Comparison of ENCODE assay signal across 17 cellular contexts in genomic region chrX:154365997-154366665, GRCh38. TPM values are rescaled to one million over a fixed set of nuclear protein-coding genes. Genes with fewer than 3 reads are reported as not detected.
DNase-seq lines count a peak whose midpoint lies in the region; ATAC-seq and TF ChIP-seq lines count a peak whose summit lies in the region.
"Had no signal": no experiment of that assay in that cellular context is flagged by ENCODE, and none has a peak within 500 bp of the region (broad histone marks: within the 10 kb centered on the region; RNA-seq: fewer than 3 reads in every experiment).

No MANE protein-coding gene starts in this region.

- DNase-seq in breast epithelium (ENCODE audit: low spot score in 2 of 2), result no peak
- DNase-seq in MCF 10A (ENCODE audit: unreplicated experiment), result no peak
- DNase-seq in mesenchymal stem cell, result no peak
- DNase-seq in thoracic aorta (ENCODE audit: low spot score), result no peak
- no peak for DNase-seq in smooth muscle cell (lab: John Stamatoyannopoulos, UW; ENCODE audit: unreplicated experiment)
- no peak for DNase-seq in LoVo (ENCODE audit: low spot score)
- DNase-seq: ACHN; activated CD4-positive, alpha-beta T cell treated with anti-CD3 and anti-CD28 coated beads, Interleukin-2, amount 50 U/mL, for 48 hours; activated naive CD4-positive, alpha-beta T cell treated with anti-CD3 and anti-CD28 coated beads, Interleukin-2, amount 50 U/mL, for 16 hours; NCI-H187 treated with DMSO at 0.1 percent for 48 hours; NCI-H748 treated with DMSO at 0.1 percent for 48 hours; RPMI8226; small intestine; T1000 had no signal

- CTCF ChIA-PET in MCF 10A (lab: Yijun Ruan, JAX), result interaction anchor here (0.6 to 1.1 kb wide), 2 partner anchors 8 to 57 kb away, joined by 3 read pairs; no protein-coding TSS in a partner anchor

- H3K23ac ChIP-seq in mesenchymal stem cell (ENCODE audit: low read length in 2 of 2), result no peak overlapping the region

- H3K4me1 ChIP-seq in breast epithelium, result no peaks in the 10 kb centered on the region
- peaks cover 45% of the 10 kb centered on the region for H3K4me1 ChIP-seq in mesenchymal stem cell (ENCODE audit: control insufficient read depth, insufficient read depth, low read depth, low read length)
- peaks cover 11 to 55% of the 10 kb centered on the region in 2 donors for H3K4me1 ChIP-seq in thoracic aorta (ENCODE audit: control insufficient read depth in 1 of 2, low read depth in 2 of 2)
- H3K4me1 ChIP-seq in smooth muscle cell (ENCODE audit: low read depth), result no peaks in the 10 kb centered on the region

- no peak for TF ChIP-seq POLR2A in breast epithelium (IDR thresholded peaks at IDR 0.05)

- H3K14ac ChIP-seq in mesenchymal stem cell (ENCODE audit: low read length in 2 of 2), result no peak overlapping the region

- H3K4me2 ChIP-seq in mesenchymal stem cell (ENCODE audit: low read length, poor library complexity, severe bottlenecking) (no peak overlapping the region), smooth muscle cell (no peak overlapping the region)

- H4K8ac ChIP-seq in mesenchymal stem cell (ENCODE audit: low read length), result no peak overlapping the region

- no TSS peak for BruUV-seq in MCF 10A (replicated peaks; lab: Mats Ljungman, UMichigan)

- no peak overlapping the region for H2BK15ac ChIP-seq in mesenchymal stem cell (ENCODE audit: low read depth, poor library complexity, severe bottlenecking)

- H3K79me2 ChIP-seq in smooth muscle cell (ENCODE audit: low read depth), result peaks cover 58% of the 10 kb centered on the region

- peaks cover 92% of the 10 kb centered on the region for H4K20me1 ChIP-seq in smooth muscle cell (ENCODE audit: low read depth)

- no peak overlapping the region for H2BK120ac ChIP-seq in mesenchymal stem cell (ENCODE audit: low read depth, low read length)

- no peak overlapping the region for H2AFZ ChIP-seq in mesenchymal stem cell (ENCODE audit: low read depth, low read length)
- H2AFZ ChIP-seq in smooth muscle cell (ENCODE audit: low read depth), result no peak overlapping the region

- H3K9me3 ChIP-seq in breast epithelium (no peaks in the 10 kb centered on the region), mesenchymal stem cell (ENCODE audit: control insufficient read depth, low read length) (no peaks in the 10 kb centered on the region), thoracic aorta (no peaks in the 10 kb centered on the region), smooth muscle cell (replicated peaks; ENCODE audit: low read depth) (no peaks in the 10 kb centered on the region)

- H3K27ac ChIP-seq in breast epithelium (peak overlapping the region; percentile 91 to 97), angular gyrus (ENCODE audit: low read depth, low read length) (peak overlapping the region; percentile 80), mesenchymal stem cell (ENCODE audit: low read length, poor library complexity, severe bottlenecking) (peak overlapping the region; percentile 61), thoracic aorta (peak overlapping the region; percentile 92 to 97), smooth muscle cell (ENCODE audit: low read depth) (no peak overlapping the region)

- no peak overlapping the region for H3K4me3 Mint-ChIP-seq in MCF 10A (ENCODE audit: unreplicated experiment)

- POLR2A ChIA-PET in MCF 10A (lab: Yijun Ruan, JAX), result interaction anchor here (0.6 to 0.7 kb wide), 2 partner anchors 38 to 44 kb away, joined by 3 read pairs; no protein-coding TSS in a partner anchor

- no peak overlapping the region for H2BK5ac ChIP-seq in mesenchymal stem cell (ENCODE audit: low read depth, low read length, poor library complexity, severe bottlenecking)

- peaks cover 0 to 3% of the 10 kb centered on the region in 2 donors for H3K27me3 ChIP-seq in breast epithelium
- H3K27me3 ChIP-seq in mesenchymal stem cell (ENCODE audit: control insufficient read depth in 1 of 2, insufficient read depth in 1 of 2, low read length in 2 of 2), result no peaks in the 10 kb centered on the region
- no peaks in the 10 kb centered on the region for H3K27me3 ChIP-seq in thoracic aorta (replicated peaks; ENCODE audit: insufficient read depth)
- no peaks in the 10 kb centered on the region for H3K27me3 ChIP-seq in smooth muscle cell (ENCODE audit: low read depth)

- peaks cover 6% of the 10 kb centered on the region for H3F3A ChIP-seq in smooth muscle cell (ENCODE audit: low read depth)

- H3K4me1 Mint-ChIP-seq in MCF 10A (ENCODE audit: insufficient read depth, unreplicated experiment), result peaks cover 8% of the 10 kb centered on the region
- H3K4me1 Mint-ChIP-seq: nephron had no signal

- WGBS in mesenchymal stem cell, result 92% methylated on average over 31 of the region's 32 CpGs
- 92% methylated on average over 24 of the region's 32 CpGs for WGBS in smooth muscle cell (ENCODE audit: low lambda C conversion rate)

- H3K4me3 ChIP-seq in breast epithelium (no peak overlapping the region), mesenchymal stem cell (ENCODE audit: insufficient read depth in 1 of 2, low read depth in 1 of 2, low read length in 2 of 2) (no peak overlapping the region), thoracic aorta (peak overlapping the region; percentile 83), smooth muscle cell (no peak overlapping the region)

- H2AK5ac ChIP-seq in mesenchymal stem cell (ENCODE audit: low read length, severe bottlenecking), result no peak overlapping the region

- H3K27ac Mint-ChIP-seq in MCF 10A (ENCODE audit: low read depth, unreplicated experiment), result no peak overlapping the region
- H3K27ac Mint-ChIP-seq: nephron had no signal

- TF ChIP-seq CTCF in breast epithelium (IDR thresholded peaks at IDR 0.05), result no peak
- TF ChIP-seq CTCF in MCF 10A (IDR thresholded peaks at IDR 0.05; ENCODE audit: unreplicated experiment), result no peak
- no peak for TF ChIP-seq CTCF in thoracic aorta (IDR thresholded peaks at IDR 0.05)
- TF ChIP-seq CTCF in smooth muscle cell (IDR thresholded peaks at IDR 0.05; ENCODE audit: borderline replicate concordance, insufficient read depth, poor library complexity, severe bottlenecking), result no peak

- peaks cover 61% of the 10 kb centered on the region for H3K36me3 Mint-ChIP-seq in MCF 10A (ENCODE audit: insufficient read depth, unreplicated experiment)

- H3K4ac ChIP-seq in mesenchymal stem cell (ENCODE audit: low read depth in 1 of 2, low read length in 2 of 2), result no peak overlapping the region

- intact Hi-C loops in breast epithelium (cut with DNase I; ENCODE audit: low total_unique reads), result no loop called here
- intact Hi-C loops in MCF 10A (cut with micrococcal nuclease), result no loop called here

- no peaks in the 10 kb centered on the region for H3K9me3 Mint-ChIP-seq in MCF 10A (ENCODE audit: unreplicated experiment)

- no peaks in the 10 kb centered on the region for H3K79me1 ChIP-seq in mesenchymal stem cell (replicated peaks; ENCODE audit: low read length, poor library complexity, severe bottlenecking)

- ATAC-seq in thoracic aorta (ENCODE audit: insufficient number of reproducible peaks, low FRiP score, low read depth), result no peak
- no peak for ATAC-seq in activated CD4-positive, CD25-positive, alpha-beta regulatory T cell treated with anti-CD3 and anti-CD28 coated beads, Interleukin-2, amount 50 U/mL, for 24 hours

- H3K27me3 Mint-ChIP-seq in MCF 10A (ENCODE audit: insufficient read depth, unreplicated experiment), result no peaks in the 10 kb centered on the region

- H3K36me3 ChIP-seq in breast epithelium (no peaks in the 10 kb centered on the region), mesenchymal stem cell (ENCODE audit: control insufficient read depth in 1 of 2, insufficient read depth in 2 of 2, low read depth in 1 of 2, low read length in 2 of 2) (peaks cover 62 to 80% of the 10 kb centered on the region in 2 experiments), thoracic aorta (peaks cover 77% of the 10 kb centered on the region), smooth muscle cell (ENCODE audit: low read depth) (no peaks in the 10 kb centered on the region)

- H4K91ac ChIP-seq in mesenchymal stem cell (ENCODE audit: low read length), result no peak overlapping the region

- H2BK12ac ChIP-seq in mesenchymal stem cell (ENCODE audit: low read length in 2 of 2), result peak overlapping the region in 1 of 2 experiments; percentile 59

- H3K18ac ChIP-seq in mesenchymal stem cell (ENCODE audit: low read depth in 1 of 2, low read length in 2 of 2), result no peak overlapping the region

- H3K9ac ChIP-seq in mesenchymal stem cell (ENCODE audit: low read length), result peak overlapping the region; percentile 49
- H3K9ac ChIP-seq in smooth muscle cell (ENCODE audit: low read depth), result no peak overlapping the region

RNA-seq across cellular contexts. Expression of gene FLNA, which starts 8.3 kb away (rescaled TPM):
- total RNA-seq in breast epithelium (100 to 1,000 TPM; 416 to 675 (median 622) TPM), MCF 10A (2022) (1,218 and 1,231 TPM in 2 replicates), thoracic aorta (over 10,000 TPM in 1 of 2 donors, 1,000 to 10,000 TPM in 1; 5,928 to 11,236 TPM), smooth muscle cell (807 and 860 TPM in 2 replicates)
- 667 TPM for polyA plus RNA-seq in mesenchymal stem cell (2013, experiment 1 of 2)
- polyA plus RNA-seq in mesenchymal stem cell (2013, experiment 2 of 2), result 624 TPM
- polyA plus RNA-seq in smooth muscle cell, result 1,632 and 1,832 TPM in 2 replicates

RNA-seq across cellular contexts. Expression of gene EMD, which starts 13.0 kb away (rescaled TPM):
- total RNA-seq in breast epithelium (10 to 100 TPM; 33.8 to 48.1 (median 45.6) TPM), MCF 10A (2022) (94.5 and 107 TPM in 2 replicates), thoracic aorta (10 to 100 TPM; 43.8 to 74.2 TPM), smooth muscle cell (46.1 and 61.4 TPM in 2 replicates)
- polyA plus RNA-seq in mesenchymal stem cell (2013, experiment 1 of 2), result 66.4 TPM
- polyA plus RNA-seq in mesenchymal stem cell (2013, experiment 2 of 2), result 66.8 TPM
- polyA plus RNA-seq in smooth muscle cell, result 63.9 and 67.4 TPM in 2 replicates

RNA-seq across cellular contexts. Expression of gene RPL10, which starts 32.0 kb away (rescaled TPM):
- total RNA-seq in breast epithelium, result 1,000 to 10,000 TPM; 8,496 to 9,265 (median 8,695) TPM
- 3,490 and 3,785 TPM in 2 replicates for total RNA-seq in MCF 10A (2022)
- polyA plus RNA-seq in mesenchymal stem cell (2013, experiment 1 of 2), result 4,138 TPM
- polyA plus RNA-seq in mesenchymal stem cell (2013, experiment 2 of 2), result 3,979 TPM
- 1,000 to 10,000 TPM; 2,221 to 4,479 TPM for total RNA-seq in thoracic aorta
- 2,811 and 3,107 TPM in 2 replicates for total RNA-seq in smooth muscle cell
- polyA plus RNA-seq in smooth muscle cell, result 1,314 and 1,395 TPM in 2 replicates

RNA-seq across cellular contexts. Expression of gene DNASE1L1, which starts 42.9 kb away (rescaled TPM):
- 10 to 100 TPM; 26.2 to 44.3 (median 26.9) TPM for total RNA-seq in breast epithelium
- 20.5 and 21.2 TPM in 2 replicates for total RNA-seq in MCF 10A (2022)
- polyA plus RNA-seq in mesenchymal stem cell (2013, experiment 1 of 2), result 53.5 TPM
- 52.9 TPM for polyA plus RNA-seq in mesenchymal stem cell (2013, experiment 2 of 2)
- total RNA-seq in thoracic aorta, result 10 to 100 TPM; 39.9 to 41.8 TPM
- 33.6 and 40.4 TPM in 2 replicates for total RNA-seq in smooth muscle cell
- polyA plus RNA-seq in smooth muscle cell, result 23.0 and 30.0 TPM in 2 replicates

RNA-seq across cellular contexts. Expression of gene TAFAZZIN, which starts 45.2 kb away (rescaled TPM):
- 10 to 100 TPM; 27.7 to 53.7 (median 44.2) TPM for total RNA-seq in breast epithelium
- 48.0 and 59.1 TPM in 2 replicates for total RNA-seq in MCF 10A (2022)
- 15.9 TPM for polyA plus RNA-seq in mesenchymal stem cell (2013, experiment 1 of 2)
- polyA plus RNA-seq in mesenchymal stem cell (2013, experiment 2 of 2), result 14.1 TPM
- total RNA-seq in thoracic aorta, result 10 to 100 TPM; 54.3 to 71.1 TPM
- 28.3 and 203 TPM in 2 replicates for total RNA-seq in smooth muscle cell
- 30.2 and 32.4 TPM in 2 replicates for polyA plus RNA-seq in smooth muscle cell
